19 cellular contexts compared by ENCODE assay signal in the genomic region with DNA sequence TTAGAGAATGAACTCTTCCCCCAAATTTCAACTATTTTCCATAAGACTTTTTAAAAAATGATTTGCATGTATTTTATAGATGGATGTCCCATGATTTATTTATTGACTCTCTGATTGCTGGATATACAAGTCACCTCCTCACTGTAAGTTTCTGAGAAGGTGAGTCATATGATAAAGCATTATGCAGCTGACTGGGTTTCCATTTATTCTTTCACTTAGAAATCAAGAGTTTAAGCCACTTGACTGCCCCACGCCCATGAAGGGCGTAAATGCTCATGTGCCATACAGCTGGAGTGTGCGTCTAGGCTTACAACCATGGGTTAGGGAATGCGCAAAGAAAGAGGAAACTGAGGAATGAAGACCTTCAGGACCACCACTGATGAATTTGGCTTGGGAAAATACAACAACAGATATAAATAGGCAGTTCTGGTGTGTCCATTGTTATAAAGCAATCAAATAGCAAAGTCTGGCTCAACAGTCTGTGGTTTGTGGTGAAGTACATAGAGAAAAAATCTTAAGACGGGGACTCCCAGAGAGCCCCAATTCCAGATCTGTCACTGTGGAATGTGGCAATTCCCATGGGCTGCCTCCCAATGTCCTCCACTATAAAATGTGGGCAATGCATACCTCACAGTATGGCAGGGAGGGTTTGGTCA. TPM values are rescaled to one million over a fixed set of nuclear protein-coding genes. Genes with fewer than 3 reads are reported as not detected.
DNase-seq lines count a peak whose midpoint lies in the region; ATAC-seq and TF ChIP-seq lines count a peak whose summit lies in the region.
"Had no signal": no experiment of that assay in that cellular context is flagged by ENCODE, and none has a peak within 500 bp of the region (broad histone marks: within the 10 kb centered on the region; RNA-seq: fewer than 3 reads in every experiment).

No MANE protein-coding gene starts in this region.

- H3K79me1 ChIP-seq in IMR-90 (ENCODE audit: low read depth in 1 of 2, low read length in 2 of 2), result no peaks in the 10 kb centered on the region

- peak overlapping the region; percentile 2 to 74; a peak in 1 of 4 replicates for H4K8ac ChIP-seq in IMR-90 (ENCODE audit: low read depth in 2 of 2, low read length in 2 of 2)

- H3K4me2 ChIP-seq in IMR-90 (ENCODE audit: low read depth, low read length), result no peak overlapping the region
- H3K4me2 ChIP-seq: hepatocyte had no signal

- H2BK120ac ChIP-seq in IMR-90 (ENCODE audit: low read depth, low read length), result peak overlapping the region; percentile 89

- peak overlapping the region; percentile 87 for H3K4ac ChIP-seq in IMR-90 (ENCODE audit: low read depth, low read length)

- H4K91ac ChIP-seq in IMR-90 (ENCODE audit: insufficient read depth, low read depth, low read length), result peak overlapping the region; percentile 79

- H3K23ac ChIP-seq in IMR-90 (ENCODE audit: low read depth, low read length), result peak overlapping the region; percentile 63; the same call in 1 of the 2 replicates

- no peak overlapping the region for H3K4me3 ChIP-seq in IMR-90 (ENCODE audit: insufficient read depth, low read depth, low read length)
- no peak overlapping the region for H3K4me3 ChIP-seq in brain microvascular endothelial cell (ENCODE audit: low read depth, low read length)
- H3K4me3 ChIP-seq in left lung, result no peak overlapping the region
- H3K4me3 ChIP-seq: hepatocyte, psoas muscle had no signal

- H2BK5ac ChIP-seq in IMR-90 (ENCODE audit: low read depth, low read length, poor library complexity, severe bottlenecking), result peak overlapping the region; percentile 67

- no peak for TF ChIP-seq POLR2A in IMR-90 (IDR thresholded peaks at IDR 0.05; ENCODE audit: low read depth, low read length)

- H3K27ac ChIP-seq in IMR-90 (ENCODE audit: insufficient read depth, low read length) (no peak overlapping the region; the same call in 1 of the 2 replicates), brain microvascular endothelial cell (peak overlapping the region; percentile 35), left lung (peak overlapping the region in 1 of 2 donors; percentile 23)
- H3K27ac ChIP-seq: hepatocyte, psoas muscle had no signal

- H2AK9ac ChIP-seq in IMR-90 (replicated peaks; ENCODE audit: low read depth, low read length, poor library complexity), result no peak overlapping the region

- no peak; the same call in 1 of the 2 replicates for ATAC-seq in IMR-90 (ENCODE audit: low read depth)
- ATAC-seq in left lung, result peak; percentile 68
- no peak for ATAC-seq in GM18873 (IDR thresholded peaks at IDR 0.05; ENCODE audit: low FRiP score, unreplicated experiment)
- ATAC-seq: psoas muscle, T-helper 17 cell had no signal

- TF ChIP-seq RAD21 in IMR-90 (IDR thresholded peaks at IDR 0.05; ENCODE audit: low read length), result no peak

- H3K4me1 ChIP-seq in IMR-90 (ENCODE audit: control insufficient read depth, insufficient read depth, low read length) (peaks cover 3% of the 10 kb centered on the region), left lung (peaks cover 4% of the 10 kb centered on the region in 2 donors)
- H3K4me1 ChIP-seq: psoas muscle had no signal

- in situ Hi-C loops in ACHN (cut with HindIII; ENCODE audit: low pct_ligation_motif_present, low pct_unique_long_range_greater_than_20kb, low sequenced_read_pairs) (no loop called here), IMR-90 (cut with MboI; ENCODE audit: low sequenced_read_pairs) (no loop called here), brain microvascular endothelial cell (cut with HindIII; ENCODE audit: low pct_ligation_motif_present, low sequenced_read_pairs) (no loop called here), GM13977 (cut with MboI; ENCODE audit: low pct_unique_long_range_greater_than_20kb, low sequenced_read_pairs, unreplicated experiment) (no loop called here)

- H3K36me3 ChIP-seq in IMR-90 (ENCODE audit: control insufficient read depth, insufficient read depth, low read length) (no peaks in the 10 kb centered on the region), brain microvascular endothelial cell (replicated peaks) (no peaks in the 10 kb centered on the region), left lung (no peaks in the 10 kb centered on the region)

- H3K14ac ChIP-seq in IMR-90 (replicated peaks; ENCODE audit: low read depth, low read length), result peak overlapping the region; percentile 43; the same call in 1 of the 2 replicates

- H3K27me3 ChIP-seq in IMR-90 (ENCODE audit: control insufficient read depth, insufficient read depth, low read length) (no peaks in the 10 kb centered on the region), brain microvascular endothelial cell (replicated peaks) (no peaks in the 10 kb centered on the region), left lung (no peaks in the 10 kb centered on the region)
- H3K27me3 ChIP-seq: hepatocyte had no signal

- BruUV-seq in IMR-90 (replicated peaks; lab: Mats Ljungman, UMichigan), result no TSS peak

- CTCF ChIA-PET in IMR-90 (lab: Yijun Ruan, JAX), result no interaction called here

- no peak for TF ChIP-seq CTCF in IMR-90 (conservative IDR thresholded peaks at IDR 0.05; ENCODE audit: low read depth, low read length)
- TF ChIP-seq CTCF in brain microvascular endothelial cell (IDR thresholded peaks at IDR 0.05; ENCODE audit: low read depth, low read length, missing control alignments), result no peak
- TF ChIP-seq CTCF in left lung (IDR thresholded peaks at IDR 0.05), result no peak
- no peak for TF ChIP-seq CTCF in GM13977 (IDR thresholded peaks at IDR 0.05; ENCODE audit: extremely low read depth, insufficient read depth, missing control alignments)

- dilution Hi-C loops in IMR-90 (cut with HindIII; ENCODE audit: low sequenced_read_pairs, unreplicated experiment), result no loop called here

- peak overlapping the region; percentile 59; the same call in 2 of the 3 replicates for H2BK15ac ChIP-seq in IMR-90 (ENCODE audit: low read depth, low read length)

- H4K20me1 ChIP-seq in IMR-90 (ENCODE audit: insufficient read depth, low read length), result no peaks in the 10 kb centered on the region

- no peak overlapping the region for H3K9ac ChIP-seq in IMR-90 (ENCODE audit: low read depth, low read length)

- H3K18ac ChIP-seq in IMR-90 (ENCODE audit: low read depth, low read length), result no peak overlapping the region

- H2BK20ac ChIP-seq in IMR-90 (ENCODE audit: low read depth, low read length), result peak overlapping the region; percentile 90

- no peak overlapping the region for H3K56ac ChIP-seq in IMR-90 (ENCODE audit: extremely low read depth, insufficient read depth, low read length)

- WGBS in IMR-90 (ENCODE audit: extremely low coverage in 2 of 2, insufficient read length in 1 of 2), 2 experiments, result no CpG with 5 or more reads among the region's 5 CpGs

- DNase-seq in ACHN (peak; percentile 70), IMR-90 (peak; percentile 52), brain microvascular endothelial cell (peak; percentile 40), left lung (no peak), NCI-H524 treated with DMSO at 0.1 percent for 48 hours (lab: John Stamatoyannopoulos, UW) (no peak), GM13977 (ENCODE audit: low spot score) (no peak)
- DNase-seq in activated effector memory CD4-positive, alpha-beta T cell treated with Interleukin-2 at 50 U/mL for 16 hours, result no peak
- DNase-seq: activated CD4-positive, alpha-beta T cell treated with anti-CD3 and anti-CD28 coated beads for 1 hour; activated naive CD8-positive, alpha-beta T cell treated with anti-CD3 and anti-CD28 coated beads for 36 hours; erythroblast; GOT3; naive B cell; NCI-H1092; NCI-H2107; NCI-H82; psoas muscle; T-helper 17 cell had no signal

- H3K9me3 ChIP-seq in IMR-90 (ENCODE audit: control insufficient read depth, insufficient read depth, low read length) (peaks cover 3% of the 10 kb centered on the region; the same call in 1 of the 2 replicates), left lung (peaks cover 0 to 7% of the 10 kb centered on the region in 2 donors)

- POLR2A ChIA-PET in IMR-90 (lab: Charles Lee; ENCODE audit: unreplicated experiment), result no interaction called here

- peaks cover 8% of the 10 kb centered on the region for H3K9me1 ChIP-seq in IMR-90 (ENCODE audit: insufficient read depth, low read length)

- intact Hi-C loops in IMR-90 (cut with micrococcal nuclease), result no loop called here
- intact Hi-C loops in left lung (cut with DNase I), result no loop called here

- H2AFZ ChIP-seq in IMR-90 (replicated peaks; ENCODE audit: low read length, poor library complexity), result no peak overlapping the region
- H2AFZ ChIP-seq: hepatocyte had no signal

- H4K5ac ChIP-seq in IMR-90 (ENCODE audit: low read depth, low read length), result no peak overlapping the region

- H2AK5ac ChIP-seq in IMR-90 (ENCODE audit: low read depth, low read length), result peak overlapping the region; percentile 95

TF ChIP-seq in IMR-90, 13 proteins besides CTCF, POLR2A, EP300 and RAD21 (continues in another document):
- TF ChIP-seq CHD1 (IDR thresholded peaks at IDR 0.05; ENCODE audit: low read depth, low read length) (no peak), MXI1 (IDR thresholded peaks at IDR 0.05; ENCODE audit: borderline replicate concordance, low read depth, low read length) (no peak), RFX5 (IDR thresholded peaks at IDR 0.05; ENCODE audit: low read depth, low read length) (no peak), BHLHE40 (IDR thresholded peaks at IDR 0.05; ENCODE audit: low read depth, low read length) (no peak), NFE2L2 (IDR thresholded peaks at IDR 0.05; ENCODE audit: low read depth, low read length) (no peak), CEBPB (IDR thresholded peaks at IDR 0.05; ENCODE audit: low read depth, low read length) (no peak)
- TF ChIP-seq, protein P1, sequence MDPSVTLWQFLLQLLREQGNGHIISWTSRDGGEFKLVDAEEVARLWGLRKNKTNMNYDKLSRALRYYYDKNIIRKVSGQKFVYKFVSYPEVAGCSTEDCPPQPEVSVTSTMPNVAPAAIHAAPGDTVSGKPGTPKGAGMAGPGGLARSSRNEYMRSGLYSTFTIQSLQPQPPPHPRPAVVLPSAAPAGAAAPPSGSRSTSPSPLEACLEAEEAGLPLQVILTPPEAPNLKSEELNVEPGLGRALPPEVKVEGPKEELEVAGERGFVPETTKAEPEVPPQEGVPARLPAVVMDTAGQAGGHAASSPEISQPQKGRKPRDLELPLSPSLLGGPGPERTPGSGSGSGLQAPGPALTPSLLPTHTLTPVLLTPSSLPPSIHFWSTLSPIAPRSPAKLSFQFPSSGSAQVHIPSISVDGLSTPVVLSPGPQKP (IDR thresholded peaks at IDR 0.05; ENCODE audit: borderline replicate concordance, low read depth, low read length), result no peak
- TF ChIP-seq, protein P2, sequence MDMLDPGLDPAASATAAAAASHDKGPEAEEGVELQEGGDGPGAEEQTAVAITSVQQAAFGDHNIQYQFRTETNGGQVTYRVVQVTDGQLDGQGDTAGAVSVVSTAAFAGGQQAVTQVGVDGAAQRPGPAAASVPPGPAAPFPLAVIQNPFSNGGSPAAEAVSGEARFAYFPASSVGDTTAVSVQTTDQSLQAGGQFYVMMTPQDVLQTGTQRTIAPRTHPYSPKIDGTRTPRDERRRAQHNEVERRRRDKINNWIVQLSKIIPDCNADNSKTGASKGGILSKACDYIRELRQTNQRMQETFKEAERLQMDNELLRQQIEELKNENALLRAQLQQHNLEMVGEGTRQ (IDR thresholded peaks at IDR 0.05; ENCODE audit: low read depth, low read length), result no peak

RNA-seq across cellular contexts. Expression of a gene that starts 20.3 kb away (rescaled TPM):
- total RNA-seq in IMR-90 (2012; rRNA removed) (under 0.01 TPM in 2 replicates), left lung (100 to 1,000 TPM; 169 to 180 TPM)
- 1.2 and 1.5 TPM in 2 replicates for polyA plus RNA-seq in IMR-90 (2012; rRNA removed)
- 0.26 and 1.0 TPM in 2 replicates for polyA plus RNA-seq in IMR-90 (2012; cell fraction: cytosol; rRNA removed)
- polyA plus RNA-seq in IMR-90 (2012; cell fraction: nucleus; rRNA removed; ENCODE audit: low replicate concordance), result 1.7 TPM in 2 replicates

Comparison
In these comparisons a context has a peak if more than half of its experiments do, and no peak if none do; other contexts are left out.
1. DNase-seq: peak in ACHN (single experiment), IMR-90 (single experiment) and brain microvascular endothelial cell (single experiment); none in left lung (0 of 2), NCI-H524 treated with DMSO at 0.1 percent for 48 hours (single experiment), GM13977 (single experiment) and activated effector memory CD4-positive, alpha-beta T cell treated with Interleukin-2 at 50 U/mL for 16 hours (single experiment).
2. RNA of a gene that starts 20.3 kb away (total RNA-seq): 169 to 180 TPM in left lung; under 0.01 TPM in IMR-90; every median in the first group is over 100 times any median in the second.